ENCODE assay signal across 1 cellular context in the genomic region with DNA sequence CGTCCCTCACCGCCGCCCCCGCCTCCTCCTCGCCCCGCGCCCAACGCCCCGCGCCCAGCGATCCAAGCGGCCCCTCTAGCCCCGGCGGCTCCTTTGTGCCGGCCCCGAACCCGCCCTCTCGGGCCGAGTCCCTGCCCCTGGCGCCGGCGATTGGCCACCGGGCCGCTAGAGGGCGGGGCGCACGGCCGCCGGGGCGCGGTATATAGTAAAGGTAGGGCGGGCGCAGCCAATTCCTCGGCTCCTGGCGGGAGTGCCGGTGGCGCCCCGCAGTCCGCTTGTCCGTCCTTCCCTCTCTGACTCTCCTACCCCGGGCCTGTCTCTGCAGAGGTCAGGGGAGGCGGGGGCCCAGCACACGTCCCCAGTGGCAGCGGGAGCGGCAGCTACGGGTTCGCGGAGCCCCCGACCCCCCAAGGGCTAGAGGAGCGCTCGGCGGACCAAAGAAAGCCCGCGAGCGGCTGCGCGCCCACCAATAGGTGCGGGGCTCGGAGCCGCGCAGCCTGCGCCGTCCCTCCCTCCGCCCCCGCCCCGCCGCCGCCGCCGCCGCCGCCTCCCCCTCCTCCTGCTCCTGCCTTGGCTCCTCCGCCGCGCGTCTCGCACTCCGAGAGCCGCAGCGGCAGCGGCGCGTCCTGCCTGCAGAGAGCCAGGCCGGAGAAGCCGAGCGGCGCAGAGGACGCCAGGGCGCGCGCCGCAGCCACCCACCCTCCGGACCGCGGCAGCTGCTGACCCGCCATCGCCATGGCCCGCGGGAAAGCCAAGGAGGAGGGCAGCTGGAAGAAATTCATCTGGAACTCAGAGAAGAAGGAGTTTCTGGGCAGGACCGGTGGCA.
A peak's percentile ranks its signal among the peaks of the same experiment; 100 is the strongest.
TF ChIP-seq lines count a peak whose summit lies in the region.

Gene ATP1B1 (plus strand): TSS at position 596 of the 826 bp plus-strand sequence. CDS start 140 bp downstream, at position 736.

TF ChIP-seq in HepG2, 621 proteins besides CTCF, POLR2A, EP300 and RAD21 (continued from another document and continues in another):
- TF ChIP-seq KIAA2018 (CRISPR knock-in tag; IDR thresholded peaks at IDR 0.05; ENCODE audit: borderline replicate concordance), result no peak
- TF ChIP-seq SP4 (CRISPR knock-in tag; IDR thresholded peaks at IDR 0.05), result peak; percentile 90
- 0 out of 2 replicates have a peak, but pooled peaks have one; percentile 12 for TF ChIP-seq IRX3 (CRISPR knock-in tag; IDR thresholded peaks at IDR 0.05; ENCODE audit: borderline replicate concordance, low read depth)
- 0 out of 2 replicates have a peak, but pooled peaks have one; percentile 64 for TF ChIP-seq ZNF709 (CRISPR knock-in tag; IDR thresholded peaks at IDR 0.05)
- 0 out of 2 replicates have a peak, but pooled peaks have one; percentile 19 for TF ChIP-seq RARA (CRISPR knock-in tag; IDR thresholded peaks at IDR 0.05)
- TF ChIP-seq ZNF777 (CRISPR knock-in tag; IDR thresholded peaks at IDR 0.05), result peak; percentile 16; the same call in 1 of the 2 replicates
- TF ChIP-seq GPN1 (CRISPR knock-in tag; IDR thresholded peaks at IDR 0.05; ENCODE audit: borderline replicate concordance), result peak; percentile 89; the same call in 1 of the 2 replicates
- peak; percentile 13; the same call in 1 of the 2 replicates for TF ChIP-seq CREB3 (CRISPR knock-in tag; IDR thresholded peaks at IDR 0.05)
- 0 out of 2 replicates have a peak, but pooled peaks have one; percentile 41 for TF ChIP-seq ZNF790 (CRISPR knock-in tag; IDR thresholded peaks at IDR 0.05; ENCODE audit: borderline replicate concordance)
- TF ChIP-seq ZNF577 (CRISPR knock-in tag; IDR thresholded peaks at IDR 0.05; ENCODE audit: borderline replicate concordance, low read depth), result no peak
- peak; percentile 84; the same call in 1 of the 2 replicates for TF ChIP-seq ZFP36L1 (CRISPR knock-in tag; IDR thresholded peaks at IDR 0.05)
- TF ChIP-seq, protein P1, sequence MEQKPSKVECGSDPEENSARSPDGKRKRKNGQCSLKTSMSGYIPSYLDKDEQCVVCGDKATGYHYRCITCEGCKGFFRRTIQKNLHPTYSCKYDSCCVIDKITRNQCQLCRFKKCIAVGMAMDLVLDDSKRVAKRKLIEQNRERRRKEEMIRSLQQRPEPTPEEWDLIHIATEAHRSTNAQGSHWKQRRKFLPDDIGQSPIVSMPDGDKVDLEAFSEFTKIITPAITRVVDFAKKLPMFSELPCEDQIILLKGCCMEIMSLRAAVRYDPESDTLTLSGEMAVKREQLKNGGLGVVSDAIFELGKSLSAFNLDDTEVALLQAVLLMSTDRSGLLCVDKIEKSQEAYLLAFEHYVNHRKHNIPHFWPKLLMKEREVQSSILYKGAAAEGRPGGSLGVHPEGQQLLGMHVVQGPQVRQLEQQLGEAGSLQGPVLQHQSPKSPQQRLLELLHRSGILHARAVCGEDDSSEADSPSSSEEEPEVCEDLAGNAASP (CRISPR knock-in tag; IDR thresholded peaks at IDR 0.05; ENCODE audit: borderline replicate concordance), result no peak
- 0 out of 2 replicates have a peak, but pooled peaks have one; percentile 26 for TF ChIP-seq NFIC (IDR thresholded peaks at IDR 0.05; ENCODE audit: low read length)
- no peak for TF ChIP-seq EHMT2 (IDR thresholded peaks at IDR 0.05; ENCODE audit: borderline replicate concordance, low read depth, low read length)
- no peak for TF ChIP-seq MTF2 (CRISPR knock-in tag; IDR thresholded peaks at IDR 0.05; ENCODE audit: borderline replicate concordance)
- TF ChIP-seq TFDP1 (CRISPR knock-in tag; IDR thresholded peaks at IDR 0.05; ENCODE audit: borderline replicate concordance), result no peak
- TF ChIP-seq SRY (CRISPR knock-in tag; IDR thresholded peaks at IDR 0.05), result peak; percentile 74; the same call in 1 of the 2 replicates
- TF ChIP-seq HMGA1 (CRISPR knock-in tag; conservative IDR thresholded peaks at IDR 0.05), result no peak
- TF ChIP-seq BATF2 (CRISPR knock-in tag; IDR thresholded peaks at IDR 0.05), result 0 out of 2 replicates have a peak, but pooled peaks have one; percentile 64
- TF ChIP-seq, protein P2, sequence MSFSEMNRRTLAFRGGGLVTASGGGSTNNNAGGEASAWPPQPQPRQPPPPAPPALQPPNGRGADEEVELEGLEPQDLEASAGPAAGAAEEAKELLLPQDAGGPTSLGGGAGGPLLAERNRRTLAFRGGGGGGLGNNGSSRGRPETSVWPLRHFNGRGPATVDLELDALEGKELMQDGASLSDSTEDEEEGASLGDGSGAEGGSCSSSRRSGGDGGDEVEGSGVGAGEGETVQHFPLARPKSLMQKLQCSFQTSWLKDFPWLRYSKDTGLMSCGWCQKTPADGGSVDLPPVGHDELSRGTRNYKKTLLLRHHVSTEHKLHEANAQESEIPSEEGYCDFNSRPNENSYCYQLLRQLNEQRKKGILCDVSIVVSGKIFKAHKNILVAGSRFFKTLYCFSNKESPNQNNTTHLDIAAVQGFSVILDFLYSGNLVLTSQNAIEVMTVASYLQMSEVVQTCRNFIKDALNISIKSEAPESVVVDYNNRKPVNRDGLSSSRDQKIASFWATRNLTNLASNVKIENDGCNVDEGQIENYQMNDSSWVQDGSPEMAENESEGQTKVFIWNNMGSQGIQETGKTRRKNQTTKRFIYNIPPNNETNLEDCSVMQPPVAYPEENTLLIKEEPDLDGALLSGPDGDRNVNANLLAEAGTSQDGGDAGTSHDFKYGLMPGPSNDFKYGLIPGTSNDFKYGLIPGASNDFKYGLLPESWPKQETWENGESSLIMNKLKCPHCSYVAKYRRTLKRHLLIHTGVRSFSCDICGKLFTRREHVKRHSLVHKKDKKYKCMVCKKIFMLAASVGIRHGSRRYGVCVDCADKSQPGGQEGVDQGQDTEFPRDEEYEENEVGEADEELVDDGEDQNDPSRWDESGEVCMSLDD (CRISPR knock-in tag; IDR thresholded peaks at IDR 0.05; ENCODE audit: borderline replicate concordance), result peak; percentile 27; the same call in 1 of the 2 replicates
- TF ChIP-seq SKIL (CRISPR knock-in tag; IDR thresholded peaks at IDR 0.05; ENCODE audit: borderline replicate concordance), result peak; percentile 28; the same call in 1 of the 2 replicates
- TF ChIP-seq HOMEZ (CRISPR knock-in tag; IDR thresholded peaks at IDR 0.05; ENCODE audit: low read depth), result 0 out of 2 replicates have a peak, but pooled peaks have one; percentile 4
- peak; percentile 9 for TF ChIP-seq SRSF1 (optimal IDR thresholded peaks at IDR 0.05; ENCODE audit: low read depth, low read length)
- 0 out of 2 replicates have a peak, but pooled peaks have one; percentile 8 for TF ChIP-seq PHF20 (CRISPR knock-in tag; IDR thresholded peaks at IDR 0.05)
- TF ChIP-seq DR1 (CRISPR knock-in tag; IDR thresholded peaks at IDR 0.05), result peak; percentile 97
- 0 out of 2 replicates have a peak, but pooled peaks have one; percentile 36 for TF ChIP-seq FOXC1 (CRISPR knock-in tag; IDR thresholded peaks at IDR 0.05; ENCODE audit: borderline replicate concordance)
- TF ChIP-seq, protein P3, sequence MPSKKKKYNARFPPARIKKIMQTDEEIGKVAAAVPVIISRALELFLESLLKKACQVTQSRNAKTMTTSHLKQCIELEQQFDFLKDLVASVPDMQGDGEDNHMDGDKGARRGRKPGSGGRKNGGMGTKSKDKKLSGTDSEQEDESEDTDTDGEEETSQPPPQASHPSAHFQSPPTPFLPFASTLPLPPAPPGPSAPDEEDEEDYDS (CRISPR knock-in tag; IDR thresholded peaks at IDR 0.05), result peak; percentile 98
- peak; percentile 46; the same call in 1 of the 2 replicates for TF ChIP-seq ZNF724P (CRISPR knock-in tag; IDR thresholded peaks at IDR 0.05; ENCODE audit: borderline replicate concordance)
- TF ChIP-seq YEATS4 (CRISPR knock-in tag; IDR thresholded peaks at IDR 0.05; ENCODE audit: borderline replicate concordance), result peak; percentile 16; the same call in 1 of the 2 replicates
- TF ChIP-seq AHR (CRISPR knock-in tag; IDR thresholded peaks at IDR 0.05), result 0 out of 2 replicates have a peak, but pooled peaks have one; percentile 40
- TF ChIP-seq ZNF549 (CRISPR knock-in tag; IDR thresholded peaks at IDR 0.05), result 0 out of 2 replicates have a peak, but pooled peaks have one; percentile 22
